10 cellular contexts compared by ENCODE assay signal in the genomic region with DNA sequence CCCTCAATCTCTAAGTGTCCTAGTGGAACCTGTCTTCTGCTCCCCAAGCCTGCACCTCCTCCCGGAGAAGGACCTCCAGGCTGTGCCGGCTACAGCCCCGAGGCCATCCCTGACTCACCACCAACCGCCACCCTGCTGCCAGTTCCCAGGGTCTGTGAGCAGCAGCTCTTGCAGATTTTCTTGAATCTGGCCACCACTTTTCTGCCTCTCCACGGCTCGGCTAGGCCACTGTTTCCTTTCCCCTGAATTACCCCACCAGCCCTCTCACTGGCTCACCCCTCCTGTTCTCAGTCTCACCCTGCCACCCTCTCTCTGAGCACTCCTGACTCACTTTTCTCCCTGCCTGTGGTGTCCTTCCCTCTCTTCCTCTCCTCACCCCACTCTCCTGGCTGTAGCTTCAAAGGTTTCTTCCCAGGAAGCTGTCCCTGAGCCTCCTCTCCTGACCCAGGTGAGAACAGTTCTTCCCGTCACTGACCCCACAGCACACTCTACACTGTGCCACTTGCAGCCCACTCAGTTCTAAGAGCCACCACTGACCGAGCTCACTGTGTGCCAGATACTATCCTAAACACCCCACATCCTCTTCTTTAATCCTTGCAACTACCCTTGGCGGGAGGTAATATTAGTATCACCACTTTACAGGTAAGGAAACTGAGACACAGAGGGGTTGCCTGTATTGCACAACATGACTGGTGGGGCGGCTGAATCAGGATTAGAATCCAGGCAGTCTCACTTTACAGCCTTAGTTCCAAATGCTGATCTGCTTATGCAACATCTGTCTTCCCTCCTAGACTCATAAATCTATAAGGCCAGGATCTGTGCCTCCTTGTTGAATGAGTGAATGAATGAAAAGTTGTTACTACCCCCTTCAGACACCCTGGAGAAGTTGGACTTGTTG.
DNase-seq lines count a peak whose midpoint lies in the region; ATAC-seq and TF ChIP-seq lines count a peak whose summit lies in the region.
"Had no signal": no experiment of that assay in that cellular context is flagged by ENCODE, and none has a peak within 500 bp of the region (broad histone marks: within the 10 kb centered on the region; RNA-seq: fewer than 3 reads in every experiment).

No MANE protein-coding gene starts in this region.

- peaks cover 86 to 89% of the 10 kb centered on the region in 2 donors for H3K4me1 Mint-ChIP-seq in effector memory CD8-positive, alpha-beta T cell (ENCODE audit: low read depth in 2 of 2)

- 0 out of 2 replicates have a peak overlapping the region, but pooled peaks have one; percentile 37 for H3K4me3 ChIP-seq in GM23248
- H3K4me3 ChIP-seq in Panc1 (ENCODE audit: low read depth in 2 of 2, low read length in 2 of 2) = no peak overlapping the region
- no peak overlapping the region for H3K4me3 ChIP-seq in gastrocnemius medialis
- H3K4me3 ChIP-seq: SJCRH30 had no signal

- H3K36me3 Mint-ChIP-seq in effector memory CD8-positive, alpha-beta T cell (ENCODE audit: insufficient read depth) = peaks cover 15% of the 10 kb centered on the region

- peaks cover 28% of the 10 kb centered on the region for H3F3A ChIP-seq in GM23248 (ENCODE audit: insufficient read depth)

- H3K27ac ChIP-seq in GM23248 = peak overlapping the region; percentile 97
- peak overlapping the region; percentile 81 for H3K27ac ChIP-seq in Panc1 (ENCODE audit: low read length)
- H3K27ac ChIP-seq in gastrocnemius medialis = peak overlapping the region in 1 of 4 donors; percentile 16
- H3K27ac ChIP-seq: SJCRH30 had no signal

- H4K20me1 ChIP-seq in GM23248 (ENCODE audit: insufficient read depth) = no peaks in the 10 kb centered on the region

- no peaks in the 10 kb centered on the region for H3K9me3 ChIP-seq in GM23248 (ENCODE audit: low read depth)
- H3K9me3 ChIP-seq in Panc1 (ENCODE audit: control insufficient read depth, insufficient read depth, low read depth, low read length) = no peaks in the 10 kb centered on the region
- H3K9me3 ChIP-seq in gastrocnemius medialis = no peaks in the 10 kb centered on the region
- H3K9me3 ChIP-seq: SJCRH30 had no signal

- H3K9ac ChIP-seq in GM23248 = peak overlapping the region; percentile 82

- no peak overlapping the region for H2AFZ ChIP-seq in GM23248

- no TSS peak for BruUV-seq in Panc1 (replicated peaks; lab: Mats Ljungman, UMichigan)

- intact Hi-C loops in Panc1 (cut with micrococcal nuclease; ENCODE audit: unreplicated experiment) = no loop called here
- intact Hi-C loops in gastrocnemius medialis (cut with DNase I; ENCODE audit: low total_unique reads) = no loop called here

- H3K27me3 Mint-ChIP-seq in effector memory CD8-positive, alpha-beta T cell = no peaks in the 10 kb centered on the region

- H3K4me1 ChIP-seq in GM23248 (ENCODE audit: insufficient read depth) = peaks cover 49% of the 10 kb centered on the region
- H3K4me1 ChIP-seq in Panc1 (ENCODE audit: control insufficient read depth, insufficient read depth, low read length) = peaks cover 83% of the 10 kb centered on the region
- H3K4me1 ChIP-seq in gastrocnemius medialis = peaks cover 12 to 32% of the 10 kb centered on the region in 2 donors

- DNase-seq in GM23248 = peak; percentile 91
- DNase-seq in Panc1 (ENCODE audit: low read depth, low spot score) = no peak
- DNase-seq in effector memory CD8-positive, alpha-beta T cell = peak in 2 of 3 experiments; percentile 17 to 23
- no peak for DNase-seq in gastrocnemius medialis
- DNase-seq in COLO829 (ENCODE audit: low spot score) = no peak
- no peak for DNase-seq in NCI-H2196 treated with DMSO at 0.1 percent for 48 hours (lab: John Stamatoyannopoulos, UW; ENCODE audit: unreplicated experiment)
- DNase-seq: foreskin melanocyte, SJCRH30 had no signal

- no peaks in the 10 kb centered on the region for H3K9me3 Mint-ChIP-seq in effector memory CD8-positive, alpha-beta T cell

- in situ Hi-C loops in GM23248 (cut with MboI) = no loop called here
- in situ Hi-C loops in Panc1 (cut with HindIII; ENCODE audit: low pct_unique_long_range_greater_than_20kb, low sequenced_read_pairs) = no loop called here
- in situ Hi-C loops in gastrocnemius medialis (cut with MboI; ENCODE audit: low sequenced_read_pairs in 4 of 4) = no loop called here

- TF ChIP-seq POLR2A in gastrocnemius medialis (IDR thresholded peaks at IDR 0.05) = no peak

- H3K36me3 ChIP-seq in GM23248 (ENCODE audit: low read depth) (no peaks in the 10 kb centered on the region), Panc1 (ENCODE audit: control insufficient read depth, insufficient read depth, low read length) (no peaks in the 10 kb centered on the region), gastrocnemius medialis (no peaks in the 10 kb centered on the region)
- H3K36me3 ChIP-seq: SJCRH30 had no signal

- POLR2A ChIA-PET in Panc1 (lab: Charles Lee) = no interaction called here

- TF ChIP-seq CTCF in Panc1 (IDR thresholded peaks at IDR 0.05) = no peak
- no peak for TF ChIP-seq CTCF in gastrocnemius medialis (IDR thresholded peaks at IDR 0.05 in 4 of 5, conservative IDR thresholded peaks at IDR 0.05 in 1 of 5)

- H3K4me3 Mint-ChIP-seq in effector memory CD8-positive, alpha-beta T cell = peak overlapping the region; percentile 87 to 88

- H3K4me2 ChIP-seq in GM23248 (ENCODE audit: unreplicated experiment) = peak overlapping the region; percentile 82

- CTCF ChIA-PET in Panc1 (lab: Charles Lee) = no interaction called here

- peak overlapping the region; percentile 95 to 100 for H3K27ac Mint-ChIP-seq in effector memory CD8-positive, alpha-beta T cell

- no peaks in the 10 kb centered on the region for H3K9me2 ChIP-seq in GM23248 (ENCODE audit: insufficient read depth)

- no peaks in the 10 kb centered on the region for H3K27me3 ChIP-seq in GM23248 (replicated peaks; ENCODE audit: insufficient read depth)
- no peaks in the 10 kb centered on the region for H3K27me3 ChIP-seq in Panc1 (ENCODE audit: control insufficient read depth, insufficient read depth, low read length)
- no peaks in the 10 kb centered on the region for H3K27me3 ChIP-seq in gastrocnemius medialis
- H3K27me3 ChIP-seq: SJCRH30 had no signal

- ATAC-seq in Panc1 (peak; percentile 33; the same call in 1 of the 2 replicates), gastrocnemius medialis (peak; percentile 74 to 77), HG03565 (IDR thresholded peaks at IDR 0.05; ENCODE audit: unreplicated experiment) (no peak), GM21528 (IDR thresholded peaks at IDR 0.05; ENCODE audit: low FRiP score, unreplicated experiment) (no peak)
- peak; percentile 15 for ATAC-seq in effector memory CD8-positive, alpha-beta T cell (replicated peaks)

- 0 out of 2 replicates have a peak, but pooled peaks cover 5% of the 10 kb centered on the region for H3K79me2 ChIP-seq in GM23248 (ENCODE audit: insufficient read depth)

- 29 to 38% methylated on average over 8 to 10 of the region's 10 CpGs for WGBS in GM23248 (ENCODE audit: low coverage in 1 of 2, low lambda C conversion rate in 2 of 2, missing lambda C conversion rate in 2 of 2), 2 experiments

Comparison
In these comparisons a context has a peak if more than half of its experiments do, and no peak if none do; other contexts are left out.
1. DNase-seq: peak in GM23248 (single experiment) and effector memory CD8-positive, alpha-beta T cell (2 of 3); none in Panc1 (single experiment), gastrocnemius medialis (0 of 2), COLO829 (single experiment) and NCI-H2196 treated with DMSO at 0.1 percent for 48 hours (single experiment).
2. ATAC-seq: peak in Panc1 (single experiment), effector memory CD8-positive, alpha-beta T cell (single experiment) and gastrocnemius medialis (2 of 2); none in HG03565 (single experiment) and GM21528 (single experiment).